In the genomic region with DNA sequence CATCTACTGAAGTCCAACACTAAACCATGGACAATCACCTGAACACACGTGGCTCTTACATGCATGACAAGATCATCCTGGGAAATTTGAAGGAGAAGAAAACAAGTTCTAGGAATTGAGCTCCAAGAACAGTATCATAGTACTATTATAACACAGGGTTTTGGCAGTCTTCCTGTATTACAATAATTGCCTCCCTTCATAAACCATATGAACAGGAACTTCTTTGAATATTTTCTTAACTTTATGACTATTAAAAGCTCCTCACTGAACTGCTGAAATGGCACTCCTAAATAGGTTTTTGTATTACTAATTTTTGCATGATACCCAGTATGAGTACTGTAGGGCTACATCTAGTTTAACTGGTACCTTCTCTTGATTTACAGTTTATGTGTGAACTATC, we compare ENCODE assay signal across 18 cellular contexts.
DNase-seq lines count a peak whose midpoint lies in the region; ATAC-seq and TF ChIP-seq lines count a peak whose summit lies in the region.
"Had no signal": no experiment of that assay in that cellular context is flagged by ENCODE, and none has a peak within 500 bp of the region (broad histone marks: within the 10 kb centered on the region; RNA-seq: fewer than 3 reads in every experiment).

No MANE protein-coding gene starts in this region.

- CTCF ChIA-PET in PC-3 (lab: Charles Lee), result no interaction called here

- H3K4me2 ChIP-seq in PC-3 (ENCODE audit: low read length), result no peak overlapping the region
- H3K4me2 ChIP-seq: A549 had no signal

- H3K27me3 ChIP-seq in PC-3 (ENCODE audit: low read length) (no peaks in the 10 kb centered on the region), dorsolateral prefrontal cortex (no peaks in the 10 kb centered on the region)
- H3K27me3 ChIP-seq: SJCRH30 had no signal

- BruUV-seq in PC-3 (replicated peaks; lab: Mats Ljungman, UMichigan), result no TSS peak

- H3K9me3 ChIP-seq in PC-3 (ENCODE audit: low read length), result no peaks in the 10 kb centered on the region
- H3K9me3 ChIP-seq: A549, SJCRH30 had no signal

- no peak overlapping the region for H2AFZ ChIP-seq in PC-3 (ENCODE audit: low read length)

- H3K36me3 Mint-ChIP-seq in activated naive CD4-positive, alpha-beta T cell treated with anti-CD3 and anti-CD28 coated beads, Interleukin-2, amount 50 U/mL, for 72 hours, result peaks cover 10 to 13% of the 10 kb centered on the region in 2 donors

- no peak overlapping the region for H3K27ac Mint-ChIP-seq in activated naive CD4-positive, alpha-beta T cell treated with anti-CD3 and anti-CD28 coated beads, Interleukin-2, amount 50 U/mL, for 72 hours

- H4K20me1 ChIP-seq in PC-3 (ENCODE audit: low read length), result no peaks in the 10 kb centered on the region

- TF ChIP-seq CTCF in PC-3 (conservative IDR thresholded peaks at IDR 0.05; ENCODE audit: low read depth, low read length), result no peak
- TF ChIP-seq CTCF in dorsolateral prefrontal cortex (IDR thresholded peaks at IDR 0.05 in 54 of 56, conservative IDR thresholded peaks at IDR 0.05 in 2 of 56; ENCODE audit: low read depth in 1 of 56, partially characterized antibody in 56 of 56), result no peak

- H3K4me3 ChIP-seq in PC-3 (ENCODE audit: low read length), result no peak overlapping the region
- H3K4me3 ChIP-seq in dorsolateral prefrontal cortex, result no peak overlapping the region
- H3K4me3 ChIP-seq: A549, SJCRH30 had no signal

- H3F3A ChIP-seq in PC-3 (ENCODE audit: low read length, unreplicated experiment), result no peaks in the 10 kb centered on the region

- POLR2A ChIA-PET in PC-3 (lab: Charles Lee; ENCODE audit: unreplicated experiment), result no interaction called here

- no peaks in the 10 kb centered on the region for H3K4me1 ChIP-seq in PC-3 (ENCODE audit: insufficient read depth, low read length)
- H3K4me1 ChIP-seq: A549, SJCRH30 had no signal

- H3K9me3 Mint-ChIP-seq in activated naive CD4-positive, alpha-beta T cell treated with anti-CD3 and anti-CD28 coated beads, Interleukin-2, amount 50 U/mL, for 72 hours, result no peaks in the 10 kb centered on the region

- H3K9ac ChIP-seq in PC-3 (ENCODE audit: low read length), result no peak overlapping the region

- H3K79me2 ChIP-seq in PC-3 (ENCODE audit: low read length), result no peaks in the 10 kb centered on the region

- H3K27ac ChIP-seq in PC-3 (ENCODE audit: low read length) (no peak overlapping the region), dorsolateral prefrontal cortex (peak overlapping the region in 33 of 59 donors; percentile 1 to 99 (median 53))
- H3K27ac ChIP-seq: A549, HL-60, SJCRH30 had no signal

- intact Hi-C loops in PC-3 (cut with micrococcal nuclease), result no loop called here
- intact Hi-C loops in dorsolateral prefrontal cortex (cut with DNase I), result no loop called here
- intact Hi-C loops in left colon (cut with DNase I, micrococcal nuclease), result no loop called here

- H3K9me2 ChIP-seq in PC-3 (replicated peaks; ENCODE audit: low read length), result no peaks in the 10 kb centered on the region

- H3K36me3 ChIP-seq in PC-3 (ENCODE audit: low read depth, low read length), result no peaks in the 10 kb centered on the region; the same call in 1 of the 2 replicates

- peak; percentile 52 for ATAC-seq in PC-3
- peak; percentile 66 for ATAC-seq in left colon
- no peak for ATAC-seq in activated naive CD4-positive, alpha-beta T cell treated with anti-CD3 and anti-CD28 coated beads, Interleukin-2, amount 50 U/mL, for 72 hours
- ATAC-seq in GM19324 (IDR thresholded peaks at IDR 0.05; ENCODE audit: low FRiP score, unreplicated experiment), result no peak
- ATAC-seq: A549 had no signal

- DNase-seq in COLO829 (ENCODE audit: low spot score), result peak; percentile 20
- DNase-seq in PC-3, result no peak
- DNase-seq in dorsolateral prefrontal cortex, result no peak
- DNase-seq in left colon, result no peak
- DNase-seq in activated naive CD4-positive, alpha-beta T cell treated with anti-CD3 and anti-CD28 coated beads, Interleukin-2, amount 50 U/mL, for 72 hours (ENCODE audit: low spot score in 2 of 2), result no peak
- DNase-seq in anterior cingulate cortex (lab: John Stamatoyannopoulos, UW), result no peak
- DNase-seq: C1 segment of cervical spinal cord; CD4-positive, alpha-beta memory T cell; DMS79 treated with DMSO at 0.1 percent for 48 hours; NCI-H1092; NCI-H1436; NCI-H187 treated with DMSO at 0.1 percent for 48 hours; NCI-H524; NCI-H748 treated with DMSO at 0.1 percent for 48 hours; SJCRH30 had no signal

Comparison
In these comparisons a context has a peak if more than half of its experiments do, and no peak if none do; other contexts are left out.
1. ATAC-seq: peak in PC-3 (single experiment) and left colon (single experiment); none in activated naive CD4-positive, alpha-beta T cell treated with anti-CD3 and anti-CD28 coated beads, Interleukin-2, amount 50 U/mL, for 72 hours (0 of 2) and GM19324 (single experiment).